ENCODE assay signal across 9 cellular contexts in genomic region chr3:194130807-194131589, GRCh38. TPM values are rescaled to one million over a fixed set of nuclear protein-coding genes. Genes with fewer than 3 reads are reported as not detected.
DNase-seq lines count a peak whose midpoint lies in the region; ATAC-seq and TF ChIP-seq lines count a peak whose summit lies in the region.
"Had no signal": no experiment of that assay in that cellular context is flagged by ENCODE, and none has a peak within 500 bp of the region (broad histone marks: within the 10 kb centered on the region; RNA-seq: fewer than 3 reads in every experiment).

No MANE protein-coding gene starts in this region.

- peak; percentile 74 for DNase-seq in activated CD4-positive, alpha-beta T cell treated with anti-CD3 and anti-CD28 coated beads, Interleukin-2, amount 10 ng/mL, durations not matched to agents 24 days and 14 days
- no peak for DNase-seq in activated CD4-positive, alpha-beta T cell treated with anti-CD3 and anti-CD28 coated beads, Interleukin-2, amount 50 U/mL, for 48 hours
- DNase-seq in NCI-H128 (lab: John Stamatoyannopoulos, UW; ENCODE audit: unreplicated experiment) (peak; percentile 48), body of pancreas (peak; percentile 67 to 88 (median 82)), retina (peak; percentile 79), immature natural killer cell (no peak)
- DNase-seq in stimulated activated naive CD8-positive, alpha-beta T cell treated with anti-CD3 and anti-CD28 coated beads, Interleukin-15, Interleukin-2, amounts not matched to agents 100 U/mL and 50 U/mL, for 24 hours, result no peak

- H3K4me3 Mint-ChIP-seq in activated CD4-positive, alpha-beta T cell treated with anti-CD3 and anti-CD28 coated beads, Interleukin-2, amount 10 ng/mL, durations not matched to agents 24 days and 14 days, result peak overlapping the region; percentile 56
- no peak overlapping the region for H3K4me3 Mint-ChIP-seq in immature natural killer cell

- ATAC-seq in HG02588 (IDR thresholded peaks at IDR 0.05; ENCODE audit: unreplicated experiment) (peak; percentile 46), body of pancreas (peak; percentile 8)
- ATAC-seq in stimulated activated naive CD8-positive, alpha-beta T cell treated with anti-CD3 and anti-CD28 coated beads, Interleukin-15, Interleukin-2, amounts not matched to agents 100 U/mL and 50 U/mL, for 24 hours, result no peak
- ATAC-seq: activated T-cell treated with anti-CD3 and anti-CD28 coated beads, Interleukin-2, amount 50 U/mL, for 72 hours had no signal

- H3K27ac ChIP-seq in body of pancreas, result peak overlapping the region; percentile 48 to 84 (median 79)

- peak in 2 of 3 donors; percentile 33 to 47 for TF ChIP-seq POLR2A in body of pancreas (IDR thresholded peaks at IDR 0.05)

- no peaks in the 10 kb centered on the region for H3K27me3 ChIP-seq in body of pancreas

- no peak overlapping the region for H3K4me3 ChIP-seq in body of pancreas

- WGBS in body of pancreas, 2 donors, result 9% methylated on average over 19 of the region's 19 CpGs

- peaks cover 6% of the 10 kb centered on the region for H3K36me3 Mint-ChIP-seq in activated CD4-positive, alpha-beta T cell treated with anti-CD3 and anti-CD28 coated beads, Interleukin-2, amount 10 ng/mL, durations not matched to agents 24 days and 14 days (ENCODE audit: low read depth)
- H3K36me3 Mint-ChIP-seq in immature natural killer cell, result no peaks in the 10 kb centered on the region

- no peaks in the 10 kb centered on the region for H3K9me3 Mint-ChIP-seq in activated CD4-positive, alpha-beta T cell treated with anti-CD3 and anti-CD28 coated beads, Interleukin-2, amount 10 ng/mL, durations not matched to agents 24 days and 14 days
- peaks cover 0 to 2% (median 0%) of the 10 kb centered on the region in 6 donors for H3K9me3 Mint-ChIP-seq in immature natural killer cell
- H3K9me3 Mint-ChIP-seq: activated T-cell treated with anti-CD3 and anti-CD28 coated beads, Interleukin-2, amount 50 U/mL, for 72 hours had no signal

- no peaks in the 10 kb centered on the region for H3K36me3 ChIP-seq in body of pancreas (replicated peaks in 1 of 2; ENCODE audit: insufficient read depth in 1 of 2, low read depth in 2 of 2)

- H3K27ac Mint-ChIP-seq in activated CD4-positive, alpha-beta T cell treated with anti-CD3 and anti-CD28 coated beads, Interleukin-2, amount 10 ng/mL, durations not matched to agents 24 days and 14 days, result no peak overlapping the region
- H3K27ac Mint-ChIP-seq in immature natural killer cell, result no peak overlapping the region
- H3K27ac Mint-ChIP-seq: activated T-cell treated with anti-CD3 and anti-CD28 coated beads, Interleukin-2, amount 50 U/mL, for 72 hours had no signal

- peaks cover 66% of the 10 kb centered on the region for H3K27me3 Mint-ChIP-seq in activated CD4-positive, alpha-beta T cell treated with anti-CD3 and anti-CD28 coated beads, Interleukin-2, amount 10 ng/mL, durations not matched to agents 24 days and 14 days
- peaks cover 34 to 51% (median 38%) of the 10 kb centered on the region in 3 donors for H3K27me3 Mint-ChIP-seq in immature natural killer cell (ENCODE audit: low read depth in 3 of 3)

- H3K4me1 ChIP-seq in body of pancreas, result peaks cover 54% of the 10 kb centered on the region

- no peaks in the 10 kb centered on the region for H3K9me3 ChIP-seq in body of pancreas

- peaks cover 36% of the 10 kb centered on the region for H3K4me1 Mint-ChIP-seq in activated CD4-positive, alpha-beta T cell treated with anti-CD3 and anti-CD28 coated beads, Interleukin-2, amount 10 ng/mL, durations not matched to agents 24 days and 14 days
- H3K4me1 Mint-ChIP-seq in immature natural killer cell, result peaks cover 9 to 15% of the 10 kb centered on the region in 2 donors

- intact Hi-C loops in activated CD4-positive, alpha-beta T cell treated with anti-CD3 and anti-CD28 coated beads, Interleukin-2, amount 10 ng/mL, durations not matched to agents 24 days and 14 days (cut with micrococcal nuclease), result loop anchor here (10.0 kb wide), 3 partner anchors 466 to 634 kb away; partner anchors contain the start of gene OPA1
- intact Hi-C loops in body of pancreas (cut with DNase I), result no loop called here

- TF ChIP-seq CTCF in body of pancreas (IDR thresholded peaks at IDR 0.05), result no peak

RNA-seq across cellular contexts. Expression of gene HES1, which starts 5.0 kb away (rescaled TPM):
- 0.64 and 1.2 TPM in 2 replicates for total RNA-seq in activated CD4-positive, alpha-beta T cell treated with anti-CD3 and anti-CD28 coated beads, Interleukin-2, amount 10 ng/mL, durations not matched to agents 24 days and 14 days
- total RNA-seq in body of pancreas, result 10 to 100 TPM; 28.5 to 49.1 TPM
- polyA plus RNA-seq in immature natural killer cell, result not detected

Comparison
In these comparisons a context has a peak if more than half of its experiments do, and no peak if none do; other contexts are left out.
1. DNase-seq: peak in activated CD4-positive, alpha-beta T cell treated with anti-CD3 and anti-CD28 coated beads, Interleukin-2, amount 10 ng/mL, durations not matched to agents 24 days and 14 days (single experiment), NCI-H128 (single experiment), body of pancreas (4 of 4) and retina (single experiment); none in activated CD4-positive, alpha-beta T cell treated with anti-CD3 and anti-CD28 coated beads, Interleukin-2, amount 50 U/mL, for 48 hours (0 of 2), stimulated activated naive CD8-positive, alpha-beta T cell treated with anti-CD3 and anti-CD28 coated beads, Interleukin-15, Interleukin-2, amounts not matched to agents 100 U/mL and 50 U/mL, for 24 hours (single experiment) and immature natural killer cell (0 of 3).
2. RNA of gene HES1, which starts 5.0 kb away (total RNA-seq): 28.5 to 49.1 TPM in body of pancreas; 0.64 to 1.2 TPM in activated CD4-positive, alpha-beta T cell treated with anti-CD3 and anti-CD28 coated beads, Interleukin-2, amount 10 ng/mL, durations not matched to agents 24 days and 14 days; every median in the first group is over 10 times any median in the second.